In the genomic region with DNA sequence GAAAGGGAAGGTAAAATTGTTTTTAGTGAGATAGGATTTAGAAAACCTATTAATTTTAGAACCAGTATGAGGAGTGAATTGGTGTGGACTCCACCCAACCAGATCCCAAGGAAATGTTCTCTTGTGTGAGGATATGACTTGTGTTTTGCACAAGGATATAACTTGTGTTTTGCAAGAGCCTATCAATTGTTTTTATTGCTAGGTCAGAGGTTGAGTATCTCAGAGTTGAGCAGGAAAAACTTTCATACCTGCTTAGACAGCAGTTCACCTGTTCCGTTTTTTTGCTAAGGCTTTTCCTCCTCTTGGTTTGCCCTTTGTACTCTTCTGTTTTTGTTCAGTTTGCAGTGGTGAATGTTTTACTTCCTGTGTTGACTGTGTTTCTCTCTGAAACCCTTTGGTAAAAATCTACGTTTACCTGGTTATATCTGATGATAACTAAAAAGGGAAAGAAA, we compare ENCODE assay signal across 15 cellular contexts. TPM values are rescaled to one million over a fixed set of nuclear protein-coding genes. Genes with fewer than 3 reads are reported as not detected.
A peak's percentile ranks its signal among the peaks of the same experiment; 100 is the strongest.
DNase-seq lines count a peak whose midpoint lies in the region; ATAC-seq and TF ChIP-seq lines count a peak whose summit lies in the region.
"Had no signal": no experiment of that assay in that cellular context is flagged by ENCODE, and none has a peak within 500 bp of the region (broad histone marks: within the 10 kb centered on the region; RNA-seq: fewer than 3 reads in every experiment).

No MANE protein-coding gene starts in this region.

- H3K36me3 Mint-ChIP-seq in activated T-cell treated with anti-CD3 and anti-CD28 coated beads, Interleukin-2, amount 50 U/mL, for 24 hours (ENCODE audit: low read depth): peaks cover 40% of the 10 kb centered on the region
- H3K36me3 Mint-ChIP-seq in activated naive CD8-positive, alpha-beta T cell: peaks cover 15% of the 10 kb centered on the region

- TF ChIP-seq POLR2A in right lobe of liver (IDR thresholded peaks at IDR 0.05): no peak

- peaks cover 49% of the 10 kb centered on the region for H3K4me1 Mint-ChIP-seq in activated T-cell treated with anti-CD3 and anti-CD28 coated beads, Interleukin-2, amount 50 U/mL, for 24 hours (ENCODE audit: low read depth)
- H3K4me1 Mint-ChIP-seq in activated naive CD8-positive, alpha-beta T cell (ENCODE audit: low read depth): peaks cover 56% of the 10 kb centered on the region

- H3K9ac ChIP-seq in subcutaneous abdominal adipose tissue (ENCODE audit: low read length in 5 of 5): peak overlapping the region in 3 of 5 donors; percentile 8 to 25 (median 22)

- peak; percentile 74 to 84 (median 78) for ATAC-seq in right lobe of liver
- ATAC-seq in GM21786 (IDR thresholded peaks at IDR 0.05; ENCODE audit: unreplicated experiment): no peak
- ATAC-seq: activated CD4-positive, CD25-positive, alpha-beta regulatory T cell treated with anti-CD3 and anti-CD28 coated beads, Interleukin-2, amount 50 U/mL, for 24 hours; PC-3 had no signal

- no peak for TF ChIP-seq CTCF in right lobe of liver (IDR thresholded peaks at IDR 0.05)

- peak overlapping the region; percentile 64 for H3K4me3 Mint-ChIP-seq in activated T-cell treated with anti-CD3 and anti-CD28 coated beads, Interleukin-2, amount 50 U/mL, for 24 hours
- peak overlapping the region; percentile 71 for H3K4me3 Mint-ChIP-seq in activated naive CD8-positive, alpha-beta T cell

- H3K27me3 Mint-ChIP-seq in activated T-cell treated with anti-CD3 and anti-CD28 coated beads, Interleukin-2, amount 50 U/mL, for 24 hours: no peaks in the 10 kb centered on the region
- no peaks in the 10 kb centered on the region for H3K27me3 Mint-ChIP-seq in activated naive CD8-positive, alpha-beta T cell

- peak overlapping the region; percentile 97 for H3K27ac Mint-ChIP-seq in activated T-cell treated with anti-CD3 and anti-CD28 coated beads, Interleukin-2, amount 50 U/mL, for 24 hours
- peak overlapping the region; percentile 91 for H3K27ac Mint-ChIP-seq in activated naive CD8-positive, alpha-beta T cell

- H3K27me3 ChIP-seq in right lobe of liver: no peaks in the 10 kb centered on the region
- H3K27me3 ChIP-seq in subcutaneous abdominal adipose tissue (ENCODE audit: control insufficient read depth in 5 of 5, insufficient read depth in 4 of 5, low read length in 5 of 5): no peaks in the 10 kb centered on the region
- H3K27me3 ChIP-seq: upper lobe of left lung had no signal

- 13% methylated on average over 2 of the region's 2 CpGs for WGBS in right lobe of liver (ENCODE audit: insufficient coverage, low coverage, low lambda C conversion rate, missing lambda C conversion rate)

- peaks cover 0 to 60% (median 32%) of the 10 kb centered on the region in 4 donors for H3K4me1 ChIP-seq in right lobe of liver
- peaks cover 5 to 44% (median 37%) of the 10 kb centered on the region in 5 donors for H3K4me1 ChIP-seq in subcutaneous abdominal adipose tissue (ENCODE audit: control insufficient read depth in 5 of 5, insufficient read depth in 5 of 5, low read length in 5 of 5)

- H3K9me3 ChIP-seq in right lobe of liver (no peaks in the 10 kb centered on the region), subcutaneous abdominal adipose tissue (ENCODE audit: control insufficient read depth in 5 of 5, low read length in 5 of 5) (no peaks in the 10 kb centered on the region)
- H3K9me3 ChIP-seq: upper lobe of left lung had no signal

- H3K4me3 ChIP-seq in right lobe of liver (peak overlapping the region in 1 of 3 donors; percentile 4), subcutaneous abdominal adipose tissue (ENCODE audit: low read depth in 1 of 5, low read length in 5 of 5) (no peak overlapping the region)
- H3K4me3 ChIP-seq: upper lobe of left lung had no signal

- H3K36me3 ChIP-seq in right lobe of liver (peaks cover 0 to 39% (median 12%) of the 10 kb centered on the region in 4 donors), subcutaneous abdominal adipose tissue (ENCODE audit: control insufficient read depth in 5 of 5, insufficient read depth in 5 of 5, low read length in 5 of 5) (peaks cover 30 to 52% (median 39%) of the 10 kb centered on the region in 5 donors)

- peak overlapping the region; percentile 24 to 65 (median 27) for H3K27ac ChIP-seq in right lobe of liver
- no peak overlapping the region for H3K27ac ChIP-seq in subcutaneous abdominal adipose tissue (ENCODE audit: low read depth, low read length)

- H3K9me3 Mint-ChIP-seq in activated T-cell treated with anti-CD3 and anti-CD28 coated beads, Interleukin-2, amount 50 U/mL, for 24 hours: no peaks in the 10 kb centered on the region
- no peaks in the 10 kb centered on the region for H3K9me3 Mint-ChIP-seq in activated naive CD8-positive, alpha-beta T cell (ENCODE audit: low read depth)

- intact Hi-C loops in right lobe of liver (cut with DNase I): no loop called here

- DNase-seq in activated T-cell treated with anti-CD3 and anti-CD28 coated beads, Interleukin-2, amount 50 U/mL, for 24 hours: no peak
- DNase-seq in activated T-cell treated with anti-CD3 and anti-CD28 coated beads, Interleukin-2, amount 50 U/mL, for 48 hours: no peak
- no peak for DNase-seq in right lobe of liver
- DNase-seq in NCI-H748 treated with DMSO at 0.1 percent for 48 hours (lab: John Stamatoyannopoulos, UW): no peak
- no peak for DNase-seq in kidney tubule cell (ENCODE audit: low spot score)
- DNase-seq: foreskin fibroblast; NCI-H2081; PC-3; stimulated activated CD4-positive, alpha-beta T cell treated with anti-CD3 and anti-CD28 coated beads, Interleukin-2, amount 100 ng/mL, for 48 hours; upper lobe of left lung had no signal

RNA-seq across cellular contexts. Expression of gene NBR1, which starts 5.1 kb away (rescaled TPM):
- total RNA-seq in right lobe of liver: 10 to 100 TPM; 34.7 to 71.0 (median 49.2) TPM

RNA-seq across cellular contexts. Expression of gene TMEM106A, which starts 35.5 kb away (rescaled TPM):
- total RNA-seq in right lobe of liver: 1 to 10 TPM; 3.1 to 8.4 (median 4.5) TPM
- total RNA-seq: PC-3 had no signal

RNA-seq across cellular contexts. Expression of gene BRCA1, which starts 51.0 kb away (rescaled TPM):
- total RNA-seq in right lobe of liver: 1 to 10 TPM; 3.1 to 6.7 (median 3.9) TPM

RNA-seq across cellular contexts. Expression of gene CCDC200, which starts 52.3 kb away (rescaled TPM):
- total RNA-seq in right lobe of liver: not detected
- total RNA-seq: PC-3 had no signal

RNA-seq across cellular contexts. Expression of gene RNU2-1, which starts 57.6 kb away (rescaled TPM):
- 1,000 to 10,000 TPM in 3 of 6 experiments, 100 to 1,000 TPM in 1, not detected in 2; 626 to 4,576 (median 3,287) TPM for total RNA-seq in right lobe of liver
- total RNA-seq: myocyte, PC-3 had no signal
